22 cellular contexts compared by ENCODE assay signal in the genomic region with DNA sequence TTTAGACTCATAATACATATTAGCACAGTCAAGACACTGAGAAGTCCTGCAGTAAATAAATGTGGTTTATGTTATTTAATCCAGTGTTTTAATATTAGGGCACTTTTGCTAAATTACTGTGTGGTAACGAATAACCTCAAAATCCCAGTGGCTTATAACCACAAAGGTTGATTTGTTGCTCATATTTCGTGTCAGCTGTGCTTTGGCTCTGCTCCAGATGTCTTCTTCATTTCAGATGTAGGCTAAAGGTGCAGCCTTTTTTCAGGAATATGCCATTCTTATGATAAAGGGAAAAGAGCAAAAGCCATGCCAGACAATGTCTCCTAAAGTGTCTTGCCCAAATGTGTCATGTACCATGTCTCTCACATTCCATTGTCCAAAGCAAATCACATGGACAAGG.
"Had no signal": no experiment of that assay in that cellular context is flagged by ENCODE, and none has a peak within 500 bp of the region (broad histone marks: within the 10 kb centered on the region; RNA-seq: fewer than 3 reads in every experiment).

No MANE protein-coding gene starts in this region.

- FAIRE-seq: endometrium, keratinocyte had no signal

- DNase-seq: dermis blood vessel endothelial cell; effector memory CD8-positive, alpha-beta T cell; erythroblast; esophagus squamous epithelium; foreskin melanocyte; head of caudate nucleus; left ventricle myocardium superior; lower lobe of right lung; natural killer cell; occipital lobe; ovary; posterior cingulate gyrus; psoas muscle; right cardiac atrium; sigmoid colon; spleen; stimulated activated CD4-positive, alpha-beta T cell treated with anti-CD3 and anti-CD28 coated beads, Interleukin-4, amount 100 ng/mL, for 4 hours; stimulated activated naive CD8-positive, alpha-beta T cell treated with anti-CD3 and anti-CD28 coated beads, Interleukin-15, Interleukin-2, amounts not matched to agents 100 U/mL and 50 U/mL, for 24 hours; testis; tibial artery had no signal
